In the genomic region with DNA sequence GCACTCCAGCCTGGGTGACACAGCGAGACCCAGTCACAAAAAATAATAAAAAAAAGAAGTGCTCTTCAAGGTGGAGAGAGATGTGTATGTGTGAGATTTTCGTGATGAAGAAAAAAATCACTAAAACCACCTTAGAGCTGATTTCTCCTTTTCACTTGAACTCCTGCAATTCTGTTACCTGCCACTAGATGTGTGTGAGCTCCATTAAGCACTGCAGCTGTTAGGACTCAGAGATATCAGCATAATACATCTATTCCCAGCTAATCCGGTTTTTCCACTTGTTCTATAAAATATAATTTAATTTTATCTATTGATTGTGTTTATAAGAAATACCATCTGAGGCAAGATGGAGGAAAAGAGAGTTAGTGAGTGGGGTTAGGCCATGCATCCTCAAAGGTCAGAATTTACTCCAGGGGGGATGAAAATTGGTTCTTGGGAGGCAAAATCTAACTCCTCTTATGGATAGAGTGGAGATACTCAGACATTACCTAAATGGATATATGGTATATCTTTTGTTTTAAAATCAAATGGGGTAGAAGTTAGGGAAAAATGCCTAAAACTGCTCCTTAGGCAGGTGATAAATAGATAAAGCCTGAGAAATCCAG, we compare ENCODE assay signal across 1 cellular context.
TF ChIP-seq lines count a peak whose summit lies in the region.

No MANE protein-coding gene starts in this region.

TF ChIP-seq in H1, 55 proteins besides CTCF, POLR2A, EP300 and RAD21:
- TF ChIP-seq HDAC2 (IDR thresholded peaks at IDR 0.05; ENCODE audit: borderline replicate concordance in 1 of 2, low read depth in 2 of 2, low read length in 2 of 2) (no peak), CEBPB (IDR thresholded peaks at IDR 0.05; ENCODE audit: low read depth, low read length) (no peak), HDAC6 (IDR thresholded peaks at IDR 0.05; ENCODE audit: low read depth, low read length) (no peak), SIRT6 (IDR thresholded peaks at IDR 0.05; ENCODE audit: low read length) (no peak), KDM4A (IDR thresholded peaks at IDR 0.05; ENCODE audit: low read depth, low read length, severe bottlenecking) (no peak), RBBP5 (IDR thresholded peaks at IDR 0.05; ENCODE audit: borderline replicate concordance, low read depth, low read length) (no peak), MAFK (IDR thresholded peaks at IDR 0.05; ENCODE audit: low read depth, low read length) (no peak), SIN3A (conservative IDR thresholded peaks at IDR 0.05 in 1 of 2, IDR thresholded peaks at IDR 0.05 in 1 of 2; ENCODE audit: low read depth in 1 of 2, low read length in 2 of 2) (no peak), POLR2AphosphoS5 (IDR thresholded peaks at IDR 0.05; ENCODE audit: low read depth, low read length) (no peak), ZNF274 (IDR thresholded peaks at IDR 0.05; ENCODE audit: borderline replicate concordance, extremely low read depth, low read length) (no peak), EZH2 (IDR thresholded peaks at IDR 0.05; ENCODE audit: low read depth, low read length, severe bottlenecking) (no peak), CREB1 (IDR thresholded peaks at IDR 0.05) (no peak), JUND (IDR thresholded peaks at IDR 0.05; ENCODE audit: low read length) (no peak), FOSL1 (IDR thresholded peaks at IDR 0.05; ENCODE audit: insufficient read depth, low read depth, low read length) (no peak), CHD2 (IDR thresholded peaks at IDR 0.05; ENCODE audit: low read length) (no peak)
- TF ChIP-seq, protein P1, sequence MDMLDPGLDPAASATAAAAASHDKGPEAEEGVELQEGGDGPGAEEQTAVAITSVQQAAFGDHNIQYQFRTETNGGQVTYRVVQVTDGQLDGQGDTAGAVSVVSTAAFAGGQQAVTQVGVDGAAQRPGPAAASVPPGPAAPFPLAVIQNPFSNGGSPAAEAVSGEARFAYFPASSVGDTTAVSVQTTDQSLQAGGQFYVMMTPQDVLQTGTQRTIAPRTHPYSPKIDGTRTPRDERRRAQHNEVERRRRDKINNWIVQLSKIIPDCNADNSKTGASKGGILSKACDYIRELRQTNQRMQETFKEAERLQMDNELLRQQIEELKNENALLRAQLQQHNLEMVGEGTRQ (IDR thresholded peaks at IDR 0.05; ENCODE audit: low read length): no peak
